ENCODE assay signal across 8 cellular contexts in genomic region chr4:113684534-113685091, GRCh38.
DNase-seq lines count a peak whose midpoint lies in the region; ATAC-seq, FAIRE-seq and TF ChIP-seq lines count a peak whose summit lies in the region.

No MANE protein-coding gene starts in this region.

- no peak for TF ChIP-seq POLR2A in H1 (IDR thresholded peaks at IDR 0.05; ENCODE audit: control extremely low read depth in 1 of 2, low read depth in 2 of 2, low read length in 2 of 2)

- H3K9me2 ChIP-seq in SK-N-SH, result no peaks in the 10 kb centered on the region

- peak; percentile 68 for DNase-seq in activated CD8-positive, alpha-beta memory T cell treated with anti-CD3 and anti-CD28 coated beads, Interleukin-2, amount 10 ng/mL, durations not matched to agents 7 days and 5 days
- DNase-seq in activated CD8-positive, alpha-beta memory T cell treated with anti-CD3 and anti-CD28 coated beads for 24 hours, result no peak
- DNase-seq in SK-N-SH (peak; percentile 26), H1 (ENCODE audit: low read depth in 1 of 2, low spot score in 2 of 2) (no peak), myocyte (ENCODE audit: low read depth) (peak; percentile 90), KG1 (lab: John Stamatoyannopoulos, UW) (no peak), SKM-1 (lab: John Stamatoyannopoulos, UW; ENCODE audit: unreplicated experiment) (no peak)

- no peaks in the 10 kb centered on the region for H3K23me2 ChIP-seq in H1 (ENCODE audit: low read depth, low read length)

- H3K14ac ChIP-seq in H1 (ENCODE audit: insufficient read length), result no peak overlapping the region

- no peak overlapping the region for H3K4me2 ChIP-seq in SK-N-SH
- no peak overlapping the region for H3K4me2 ChIP-seq in H1 (ENCODE audit: insufficient read depth in 1 of 2, low read depth in 2 of 2, low read length in 2 of 2)

- H3K4me1 ChIP-seq in SK-N-SH (ENCODE audit: control insufficient read depth in 1 of 2, insufficient read depth in 2 of 2, low read depth in 1 of 2, low read length in 1 of 2) (peaks cover 6 to 17% of the 10 kb centered on the region in 2 experiments; a peak in 3 of 4 replicates), H1 (replicated peaks in 1 of 4; ENCODE audit: control insufficient read depth in 3 of 4, insufficient read depth in 4 of 4, low read length in 3 of 4) (no peaks in the 10 kb centered on the region)

- TF ChIP-seq EP300 in SK-N-SH (IDR thresholded peaks at IDR 0.05; ENCODE audit: borderline replicate concordance in 1 of 2, low read depth in 1 of 2, low read length in 1 of 2) (peak in 1 of 2 experiments; percentile 11; a peak in 1 of 4 replicates), H1 (IDR thresholded peaks at IDR 0.05; ENCODE audit: borderline replicate concordance in 1 of 2, low read depth in 2 of 2, low read length in 2 of 2) (no peak)

- H3K56ac ChIP-seq in H1 (replicated peaks; ENCODE audit: insufficient read length, low read depth, low read length), result no peak overlapping the region

- H3K36me3 ChIP-seq in SK-N-SH (replicated peaks in 1 of 2; ENCODE audit: control insufficient read depth in 1 of 2, insufficient read depth in 2 of 2, low read length in 1 of 2), result peaks cover 2 to 23% of the 10 kb centered on the region in 2 experiments
- no peaks in the 10 kb centered on the region for H3K36me3 ChIP-seq in H1 (ENCODE audit: control insufficient read depth in 2 of 4, insufficient read depth in 4 of 4, low read length in 3 of 4)

- no peak overlapping the region for H2BK20ac ChIP-seq in H1 (ENCODE audit: low read length)

- H4K91ac ChIP-seq in H1 (replicated peaks; ENCODE audit: insufficient read length, low read length), result no peak overlapping the region

- peaks cover 9% of the 10 kb centered on the region for H3K9me3 Mint-ChIP-seq in activated CD8-positive, alpha-beta memory T cell treated with anti-CD3 and anti-CD28 coated beads, Interleukin-2, amount 10 ng/mL, durations not matched to agents 7 days and 5 days (ENCODE audit: low read depth)

- peak overlapping the region; percentile 86 for H3K27ac Mint-ChIP-seq in activated CD8-positive, alpha-beta memory T cell treated with anti-CD3 and anti-CD28 coated beads, Interleukin-2, amount 10 ng/mL, durations not matched to agents 7 days and 5 days

- H2BK120ac ChIP-seq in H1 (replicated peaks; ENCODE audit: low read depth, low read length), result no peak overlapping the region

- H3K27me3 Mint-ChIP-seq in activated CD8-positive, alpha-beta memory T cell treated with anti-CD3 and anti-CD28 coated beads, Interleukin-2, amount 10 ng/mL, durations not matched to agents 7 days and 5 days, result no peaks in the 10 kb centered on the region

- peaks cover 29% of the 10 kb centered on the region for H3F3A ChIP-seq in SK-N-SH (replicated peaks; ENCODE audit: insufficient read depth)

- H3K27me3 ChIP-seq in SK-N-SH (ENCODE audit: insufficient read depth) (no peaks in the 10 kb centered on the region), H1 (replicated peaks in 1 of 4; ENCODE audit: control insufficient read depth in 3 of 4, extremely low read depth in 1 of 4, insufficient read depth in 3 of 4, low read length in 3 of 4) (no peaks in the 10 kb centered on the region)

- H2AFZ ChIP-seq in SK-N-SH (ENCODE audit: low read depth) (no peak overlapping the region), H1 (ENCODE audit: low read length) (no peak overlapping the region)

- H3K79me2 ChIP-seq in SK-N-SH (ENCODE audit: insufficient read depth) (peaks cover 79% of the 10 kb centered on the region), H1 (ENCODE audit: control insufficient read depth in 1 of 2, insufficient read depth in 2 of 2, low read length in 2 of 2) (no peaks in the 10 kb centered on the region)

- FAIRE-seq in H1 (lab: Jason Lieb, UNC), result no peak

- H3K79me1 ChIP-seq in H1 (ENCODE audit: low read depth, low read length), result no peaks in the 10 kb centered on the region

- H3K4ac ChIP-seq in H1 (replicated peaks; ENCODE audit: insufficient read length, low read depth, low read length), result no peak overlapping the region

- H2BK12ac ChIP-seq in H1 (ENCODE audit: low read depth, low read length), result no peak overlapping the region

- TF ChIP-seq RAD21 in SK-N-SH (IDR thresholded peaks at IDR 0.05; ENCODE audit: low read length) (peak; percentile 40), H1 (IDR thresholded peaks at IDR 0.05 in 1 of 2, conservative IDR thresholded peaks at IDR 0.05 in 1 of 2; ENCODE audit: low read depth in 2 of 2, low read length in 2 of 2) (peak; percentile 30 to 47; a peak in 3 of 4 replicates)

- POLR2A ChIA-PET in SK-N-SH (lab: Yijun Ruan, JAX) (no interaction called here), H1 (lab: Charles Lee; ENCODE audit: partially characterized antibody) (no interaction called here)

- H2AK5ac ChIP-seq in H1 (ENCODE audit: low read depth, low read length), result no peak overlapping the region

- H3K9ac ChIP-seq in SK-N-SH (no peak overlapping the region), H1 (replicated peaks in 1 of 4; ENCODE audit: extremely low read depth in 1 of 4, low read depth in 3 of 4, low read length in 3 of 4) (no peak overlapping the region)

- no peak overlapping the region for H4K8ac ChIP-seq in H1 (ENCODE audit: extremely low read depth, insufficient read depth, low read length)

- H3K4me1 Mint-ChIP-seq in activated CD8-positive, alpha-beta memory T cell treated with anti-CD3 and anti-CD28 coated beads, Interleukin-2, amount 10 ng/mL, durations not matched to agents 7 days and 5 days, result peaks cover 55% of the 10 kb centered on the region

- H2BK15ac ChIP-seq in H1 (ENCODE audit: low read length), result no peak overlapping the region

- no peak overlapping the region for H3K23ac ChIP-seq in H1 (ENCODE audit: insufficient read length)

- no peak overlapping the region for H2BK5ac ChIP-seq in H1 (ENCODE audit: low read depth, low read length)

- H3K36me3 Mint-ChIP-seq in activated CD8-positive, alpha-beta memory T cell treated with anti-CD3 and anti-CD28 coated beads, Interleukin-2, amount 10 ng/mL, durations not matched to agents 7 days and 5 days, result peaks cover 45% of the 10 kb centered on the region

- 85% methylated on average over 2 of the region's 2 CpGs for WGBS in SK-N-SH (ENCODE audit: low lambda C conversion rate)
- WGBS in H1 (ENCODE audit: extremely low coverage in 1 of 2, insufficient coverage in 1 of 2, insufficient read length in 1 of 2, insufficient replicate concordance in 2 of 2, low coverage in 1 of 2, low lambda C conversion rate in 2 of 2, missing lambda C conversion rate in 1 of 2), 2 experiments, result 95% methylated on average over 2 of the region's 2 CpGs; no CpG with 5 or more reads in 1 of the 2 experiments

- ATAC-seq in activated CD8-positive, alpha-beta memory T cell treated with anti-CD3 and anti-CD28 coated beads, Interleukin-2, amount 10 ng/mL, durations not matched to agents 7 days and 5 days, result peak; percentile 74
- no peak for ATAC-seq in GM19452 (IDR thresholded peaks at IDR 0.05; ENCODE audit: unreplicated experiment)

- H3K4me3 ChIP-seq in SK-N-SH (ENCODE audit: low read depth in 2 of 2, low read length in 1 of 2) (no peak overlapping the region), H1 (ENCODE audit: extremely low read depth in 1 of 4, insufficient read depth in 2 of 4, low read depth in 3 of 4, low read length in 4 of 4) (no peak overlapping the region)

- peak; percentile 51 for TF ChIP-seq CTCF in SK-N-SH (IDR thresholded peaks at IDR 0.05)
- TF ChIP-seq CTCF in H1 (IDR thresholded peaks at IDR 0.05; ENCODE audit: control extremely low read depth in 1 of 3, insufficient read depth in 1 of 3, low read depth in 1 of 3, low read length in 3 of 3), result peak; percentile 20 to 43 (median 36); a peak in 3 of 4 replicates

- H4K5ac ChIP-seq in H1 (ENCODE audit: insufficient read length, low read depth, low read length), result no peak overlapping the region

- H3K18ac ChIP-seq in H1 (ENCODE audit: extremely low read depth, low read length), result no peak overlapping the region

- H3K4me3 Mint-ChIP-seq in activated CD8-positive, alpha-beta memory T cell treated with anti-CD3 and anti-CD28 coated beads, Interleukin-2, amount 10 ng/mL, durations not matched to agents 7 days and 5 days, result no peak overlapping the region

- no peaks in the 10 kb centered on the region for H4K20me1 ChIP-seq in SK-N-SH (ENCODE audit: insufficient read depth)
- no peaks in the 10 kb centered on the region for H4K20me1 ChIP-seq in H1 (replicated peaks in 1 of 2; ENCODE audit: control insufficient read depth in 1 of 2, insufficient read depth in 2 of 2, low read length in 2 of 2)

- no peaks in the 10 kb centered on the region for H3K9me3 ChIP-seq in SK-N-SH
- H3K9me3 ChIP-seq in H1 (ENCODE audit: insufficient read depth in 2 of 2, low read depth in 1 of 2, low read length in 1 of 2), result no peaks in the 10 kb centered on the region

- CTCF ChIA-PET in activated CD8-positive, alpha-beta memory T cell treated with anti-CD3 and anti-CD28 coated beads, Interleukin-2, amount 10 ng/mL, durations not matched to agents 7 days and 5 days (lab: Charles Lee), result interaction anchor here (0.9 to 2.0 kb wide), 7 partner anchors 10 to 137 kb away, joined by 3 to 8 read pairs (median 3); no protein-coding TSS in a partner anchor
- CTCF ChIA-PET in SK-N-SH (lab: Yijun Ruan, JAX), result interaction anchor here (0.6 to 1.5 kb wide), 6 partner anchors 11 to 137 kb away, joined by 3 to 6 read pairs (median 3); no protein-coding TSS in a partner anchor
- CTCF ChIA-PET in H1 (lab: Charles Lee; ENCODE audit: partially characterized antibody), result interaction anchor here (0.6 to 1.3 kb wide), 7 partner anchors 11 to 141 kb away, joined by 3 to 6 read pairs (median 3); no protein-coding TSS in a partner anchor

- peak overlapping the region in 1 of 2 experiments; percentile 58; a peak in 3 of 4 replicates for H3K27ac ChIP-seq in SK-N-SH (ENCODE audit: low read depth in 2 of 2, low read length in 1 of 2)
- no peak overlapping the region for H3K27ac ChIP-seq in H1 (ENCODE audit: low read depth, low read length)

TF ChIP-seq in SK-N-SH, 30 proteins besides CTCF, POLR2A, EP300 and RAD21:
- TF ChIP-seq SMC3 (IDR thresholded peaks at IDR 0.05; ENCODE audit: low read depth, low read length), result peak; percentile 9; the same call in 1 of the 2 replicates
- no peak for TF ChIP-seq POLR2AphosphoS5 (IDR thresholded peaks at IDR 0.05; ENCODE audit: low read depth, low read length)

TF ChIP-seq in H1, 55 proteins besides CTCF, POLR2A, EP300 and RAD21 (continues in another document):
- TF ChIP-seq CTBP2 (IDR thresholded peaks at IDR 0.05; ENCODE audit: borderline replicate concordance, insufficient read depth, insufficient read length, low read length), result no peak
- TF ChIP-seq KDM5A (IDR thresholded peaks at IDR 0.05; ENCODE audit: low read length), result no peak
- TF ChIP-seq RBBP5 (IDR thresholded peaks at IDR 0.05; ENCODE audit: borderline replicate concordance, low read depth, low read length), result no peak
- no peak for TF ChIP-seq CREB1 (IDR thresholded peaks at IDR 0.05)
- no peak for TF ChIP-seq RXRA (IDR thresholded peaks at IDR 0.05; ENCODE audit: insufficient read depth, low read depth, low read length)

Comparison
In these comparisons a context has a peak if more than half of its experiments do, and no peak if none do; other contexts are left out.
1. DNase-seq: peak in activated CD8-positive, alpha-beta memory T cell treated with anti-CD3 and anti-CD28 coated beads, Interleukin-2, amount 10 ng/mL, durations not matched to agents 7 days and 5 days (single experiment), SK-N-SH (single experiment) and myocyte (single experiment); none in activated CD8-positive, alpha-beta memory T cell treated with anti-CD3 and anti-CD28 coated beads for 24 hours (single experiment), H1 (0 of 2), KG1 (single experiment) and SKM-1 (single experiment).